Comparison of ENCODE assay signal across 1 cellular context in the genomic region with DNA sequence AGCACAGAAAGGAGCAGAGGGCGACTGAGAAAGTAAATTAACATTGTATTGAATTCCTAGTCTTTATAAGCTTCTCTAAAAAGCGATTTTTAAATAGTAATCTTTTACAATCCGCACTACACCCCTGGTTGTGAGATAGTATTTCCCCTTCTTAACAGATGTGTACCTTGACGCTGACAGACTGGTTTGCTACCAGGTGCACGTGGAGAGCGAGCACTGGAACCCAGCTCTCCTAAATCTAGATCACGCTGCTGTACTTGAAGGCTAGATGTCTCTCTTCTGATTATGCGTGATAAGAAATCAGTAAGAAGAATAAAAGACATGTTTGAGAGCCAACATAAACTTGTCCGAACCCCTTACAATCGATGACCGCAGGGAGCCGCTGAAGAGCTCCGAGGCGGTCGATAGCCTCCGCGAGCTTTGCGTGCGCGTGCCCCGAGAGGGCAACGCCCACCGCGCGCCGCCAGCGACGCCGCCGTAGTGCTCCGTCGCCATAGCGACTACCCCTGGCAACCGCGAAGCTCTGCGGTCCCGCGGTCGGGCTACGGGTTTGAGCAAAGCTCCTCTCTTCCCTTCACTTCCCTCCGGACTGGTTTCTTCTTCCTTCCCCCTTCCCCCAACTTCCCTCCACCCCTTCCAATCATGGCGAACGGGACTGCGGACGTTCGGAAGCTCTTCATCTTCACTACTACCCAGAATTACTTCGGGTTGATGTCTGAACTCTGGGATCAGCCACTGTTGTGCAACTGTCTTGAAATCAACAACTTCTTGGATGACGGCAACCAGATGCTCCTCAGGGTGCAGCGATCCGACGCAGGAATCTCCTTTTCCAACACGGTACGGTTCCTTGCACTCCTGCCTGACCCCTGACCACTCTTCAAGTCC.
TF ChIP-seq lines count a peak whose summit lies in the region.

A gene with protein sequence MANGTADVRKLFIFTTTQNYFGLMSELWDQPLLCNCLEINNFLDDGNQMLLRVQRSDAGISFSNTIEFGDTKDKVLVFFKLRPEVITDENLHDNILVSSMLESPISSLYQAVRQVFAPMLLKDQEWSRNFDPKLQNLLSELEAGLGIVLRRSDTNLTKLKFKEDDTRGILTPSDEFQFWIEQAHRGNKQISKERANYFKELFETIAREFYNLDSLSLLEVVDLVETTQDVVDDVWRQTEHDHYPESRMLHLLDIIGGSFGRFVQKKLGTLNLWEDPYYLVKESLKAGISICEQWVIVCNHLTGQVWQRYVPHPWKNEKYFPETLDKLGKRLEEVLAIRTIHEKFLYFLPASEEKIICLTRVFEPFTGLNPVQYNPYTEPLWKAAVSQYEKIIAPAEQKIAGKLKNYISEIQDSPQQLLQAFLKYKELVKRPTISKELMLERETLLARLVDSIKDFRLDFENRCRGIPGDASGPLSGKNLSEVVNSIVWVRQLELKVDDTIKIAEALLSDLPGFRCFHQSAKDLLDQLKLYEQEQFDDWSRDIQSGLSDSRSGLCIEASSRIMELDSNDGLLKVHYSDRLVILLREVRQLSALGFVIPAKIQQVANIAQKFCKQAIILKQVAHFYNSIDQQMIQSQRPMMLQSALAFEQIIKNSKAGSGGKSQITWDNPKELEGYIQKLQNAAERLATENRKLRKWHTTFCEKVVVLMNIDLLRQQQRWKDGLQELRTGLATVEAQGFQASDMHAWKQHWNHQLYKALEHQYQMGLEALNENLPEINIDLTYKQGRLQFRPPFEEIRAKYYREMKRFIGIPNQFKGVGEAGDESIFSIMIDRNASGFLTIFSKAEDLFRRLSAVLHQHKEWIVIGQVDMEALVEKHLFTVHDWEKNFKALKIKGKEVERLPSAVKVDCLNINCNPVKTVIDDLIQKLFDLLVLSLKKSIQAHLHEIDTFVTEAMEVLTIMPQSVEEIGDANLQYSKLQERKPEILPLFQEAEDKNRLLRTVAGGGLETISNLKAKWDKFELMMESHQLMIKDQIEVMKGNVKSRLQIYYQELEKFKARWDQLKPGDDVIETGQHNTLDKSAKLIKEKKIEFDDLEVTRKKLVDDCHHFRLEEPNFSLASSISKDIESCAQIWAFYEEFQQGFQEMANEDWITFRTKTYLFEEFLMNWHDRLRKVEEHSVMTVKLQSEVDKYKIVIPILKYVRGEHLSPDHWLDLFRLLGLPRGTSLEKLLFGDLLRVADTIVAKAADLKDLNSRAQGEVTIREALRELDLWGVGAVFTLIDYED (N-terminal part only) (plus strand): TSS at position 494 of the 885 bp plus-strand sequence. CDS start 149 bp downstream, at position 643.

TF ChIP-seq in GM12878, 131 proteins besides CTCF, POLR2A, EP300 and RAD21 (continues in another document):
- TF ChIP-seq, protein P1, sequence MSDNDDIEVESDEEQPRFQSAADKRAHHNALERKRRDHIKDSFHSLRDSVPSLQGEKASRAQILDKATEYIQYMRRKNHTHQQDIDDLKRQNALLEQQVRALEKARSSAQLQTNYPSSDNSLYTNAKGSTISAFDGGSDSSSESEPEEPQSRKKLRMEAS (IDR thresholded peaks at IDR 0.05; ENCODE audit: low read depth, low read length): peak; percentile 81
- TF ChIP-seq ZNF384 (IDR thresholded peaks at IDR 0.05; ENCODE audit: borderline replicate concordance, low read depth, low read length) (no peak), TAF1 (IDR thresholded peaks at IDR 0.05; ENCODE audit: borderline replicate concordance, low read depth, low read length) (no peak), CBX5 (IDR thresholded peaks at IDR 0.05; ENCODE audit: low read depth) (peak; percentile 47; the same call in 1 of the 2 replicates), NR2C2 (IDR thresholded peaks at IDR 0.05; ENCODE audit: borderline replicate concordance, control insufficient read depth, insufficient read length, low read depth) (peak; percentile 75), SRF (IDR thresholded peaks at IDR 0.05; ENCODE audit: low read depth in 2 of 2, low read length in 2 of 2) (peak; percentile 88 to 98), BHLHE40 (IDR thresholded peaks at IDR 0.05; ENCODE audit: borderline replicate concordance in 1 of 2, low read depth in 2 of 2, low read length in 1 of 2) (peak; percentile 77 to 85), RUNX3 (IDR thresholded peaks at IDR 0.05; ENCODE audit: low read length) (peak; percentile 91), MYB (IDR thresholded peaks at IDR 0.05; ENCODE audit: borderline replicate concordance, low read depth, low read length) (no peak), NFIC (IDR thresholded peaks at IDR 0.05; ENCODE audit: low read depth, low read length) (no peak), RFX5 (IDR thresholded peaks at IDR 0.05; ENCODE audit: low read depth, low read length) (peak; percentile 84), CREB1 (IDR thresholded peaks at IDR 0.05; ENCODE audit: low read depth) (peak; percentile 34; the same call in 1 of the 2 replicates), BMI1 (IDR thresholded peaks at IDR 0.05; ENCODE audit: borderline replicate concordance) (peak; percentile 98), RAD51 (IDR thresholded peaks at IDR 0.05) (0 out of 2 replicates have a peak, but pooled peaks have one; percentile 25), ZNF207 (IDR thresholded peaks at IDR 0.05; ENCODE audit: borderline replicate concordance) (no peak), SIN3A (IDR thresholded peaks at IDR 0.05; ENCODE audit: low read depth, low read length) (peak; percentile 77; the same call in 1 of the 2 replicates), IKZF2 (IDR thresholded peaks at IDR 0.05) (peak; percentile 36 to 57; a peak in 3 of 4 replicates), TBL1XR1 (IDR thresholded peaks at IDR 0.05; ENCODE audit: low read depth, low read length) (0 out of 2 replicates have a peak, but pooled peaks have one; percentile 48), STAT1 (conservative IDR thresholded peaks at IDR 0.05) (no peak; the same call in 1 of the 2 replicates), ETV6 (conservative IDR thresholded peaks at IDR 0.05 in 1 of 2, IDR thresholded peaks at IDR 0.05 in 1 of 2; ENCODE audit: borderline replicate concordance in 1 of 2, low read depth in 1 of 2) (no peak; a peak in 1 of 4 replicates), KAT2A (conservative IDR thresholded peaks at IDR 0.05; ENCODE audit: control insufficient read depth, low read depth, low read length) (no peak), RB1 (IDR thresholded peaks at IDR 0.05; ENCODE audit: borderline replicate concordance) (no peak)
- TF ChIP-seq, protein P2, sequence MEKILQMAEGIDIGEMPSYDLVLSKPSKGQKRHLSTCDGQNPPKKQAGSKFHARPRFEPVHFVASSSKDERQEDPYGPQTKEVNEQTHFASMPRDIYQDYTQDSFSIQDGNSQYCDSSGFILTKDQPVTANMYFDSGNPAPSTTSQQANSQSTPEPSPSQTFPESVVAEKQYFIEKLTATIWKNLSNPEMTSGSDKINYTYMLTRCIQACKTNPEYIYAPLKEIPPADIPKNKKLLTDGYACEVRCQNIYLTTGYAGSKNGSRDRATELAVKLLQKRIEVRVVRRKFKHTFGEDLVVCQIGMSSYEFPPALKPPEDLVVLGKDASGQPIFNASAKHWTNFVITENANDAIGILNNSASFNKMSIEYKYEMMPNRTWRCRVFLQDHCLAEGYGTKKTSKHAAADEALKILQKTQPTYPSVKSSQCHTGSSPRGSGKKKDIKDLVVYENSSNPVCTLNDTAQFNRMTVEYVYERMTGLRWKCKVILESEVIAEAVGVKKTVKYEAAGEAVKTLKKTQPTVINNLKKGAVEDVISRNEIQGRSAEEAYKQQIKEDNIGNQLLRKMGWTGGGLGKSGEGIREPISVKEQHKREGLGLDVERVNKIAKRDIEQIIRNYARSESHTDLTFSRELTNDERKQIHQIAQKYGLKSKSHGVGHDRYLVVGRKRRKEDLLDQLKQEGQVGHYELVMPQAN (conservative IDR thresholded peaks at IDR 0.05): no peak
- TF ChIP-seq, protein P3, sequence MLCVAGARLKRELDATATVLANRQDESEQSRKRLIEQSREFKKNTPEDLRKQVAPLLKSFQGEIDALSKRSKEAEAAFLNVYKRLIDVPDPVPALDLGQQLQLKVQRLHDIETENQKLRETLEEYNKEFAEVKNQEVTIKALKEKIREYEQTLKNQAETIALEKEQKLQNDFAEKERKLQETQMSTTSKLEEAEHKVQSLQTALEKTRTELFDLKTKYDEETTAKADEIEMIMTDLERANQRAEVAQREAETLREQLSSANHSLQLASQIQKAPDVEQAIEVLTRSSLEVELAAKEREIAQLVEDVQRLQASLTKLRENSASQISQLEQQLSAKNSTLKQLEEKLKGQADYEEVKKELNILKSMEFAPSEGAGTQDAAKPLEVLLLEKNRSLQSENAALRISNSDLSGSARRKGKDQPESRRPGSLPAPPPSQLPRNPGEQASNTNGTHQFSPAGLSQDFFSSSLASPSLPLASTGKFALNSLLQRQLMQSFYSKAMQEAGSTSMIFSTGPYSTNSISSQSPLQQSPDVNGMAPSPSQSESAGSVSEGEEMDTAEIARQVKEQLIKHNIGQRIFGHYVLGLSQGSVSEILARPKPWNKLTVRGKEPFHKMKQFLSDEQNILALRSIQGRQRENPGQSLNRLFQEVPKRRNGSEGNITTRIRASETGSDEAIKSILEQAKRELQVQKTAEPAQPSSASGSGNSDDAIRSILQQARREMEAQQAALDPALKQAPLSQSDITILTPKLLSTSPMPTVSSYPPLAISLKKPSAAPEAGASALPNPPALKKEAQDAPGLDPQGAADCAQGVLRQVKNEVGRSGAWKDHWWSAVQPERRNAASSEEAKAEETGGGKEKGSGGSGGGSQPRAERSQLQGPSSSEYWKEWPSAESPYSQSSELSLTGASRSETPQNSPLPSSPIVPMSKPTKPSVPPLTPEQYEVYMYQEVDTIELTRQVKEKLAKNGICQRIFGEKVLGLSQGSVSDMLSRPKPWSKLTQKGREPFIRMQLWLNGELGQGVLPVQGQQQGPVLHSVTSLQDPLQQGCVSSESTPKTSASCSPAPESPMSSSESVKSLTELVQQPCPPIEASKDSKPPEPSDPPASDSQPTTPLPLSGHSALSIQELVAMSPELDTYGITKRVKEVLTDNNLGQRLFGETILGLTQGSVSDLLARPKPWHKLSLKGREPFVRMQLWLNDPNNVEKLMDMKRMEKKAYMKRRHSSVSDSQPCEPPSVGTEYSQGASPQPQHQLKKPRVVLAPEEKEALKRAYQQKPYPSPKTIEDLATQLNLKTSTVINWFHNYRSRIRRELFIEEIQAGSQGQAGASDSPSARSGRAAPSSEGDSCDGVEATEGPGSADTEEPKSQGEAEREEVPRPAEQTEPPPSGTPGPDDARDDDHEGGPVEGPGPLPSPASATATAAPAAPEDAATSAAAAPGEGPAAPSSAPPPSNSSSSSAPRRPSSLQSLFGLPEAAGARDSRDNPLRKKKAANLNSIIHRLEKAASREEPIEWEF (IDR thresholded peaks at IDR 0.05; ENCODE audit: insufficient replicate concordance, low read depth, low read length): peak; percentile 87
- TF ChIP-seq, protein P4, sequence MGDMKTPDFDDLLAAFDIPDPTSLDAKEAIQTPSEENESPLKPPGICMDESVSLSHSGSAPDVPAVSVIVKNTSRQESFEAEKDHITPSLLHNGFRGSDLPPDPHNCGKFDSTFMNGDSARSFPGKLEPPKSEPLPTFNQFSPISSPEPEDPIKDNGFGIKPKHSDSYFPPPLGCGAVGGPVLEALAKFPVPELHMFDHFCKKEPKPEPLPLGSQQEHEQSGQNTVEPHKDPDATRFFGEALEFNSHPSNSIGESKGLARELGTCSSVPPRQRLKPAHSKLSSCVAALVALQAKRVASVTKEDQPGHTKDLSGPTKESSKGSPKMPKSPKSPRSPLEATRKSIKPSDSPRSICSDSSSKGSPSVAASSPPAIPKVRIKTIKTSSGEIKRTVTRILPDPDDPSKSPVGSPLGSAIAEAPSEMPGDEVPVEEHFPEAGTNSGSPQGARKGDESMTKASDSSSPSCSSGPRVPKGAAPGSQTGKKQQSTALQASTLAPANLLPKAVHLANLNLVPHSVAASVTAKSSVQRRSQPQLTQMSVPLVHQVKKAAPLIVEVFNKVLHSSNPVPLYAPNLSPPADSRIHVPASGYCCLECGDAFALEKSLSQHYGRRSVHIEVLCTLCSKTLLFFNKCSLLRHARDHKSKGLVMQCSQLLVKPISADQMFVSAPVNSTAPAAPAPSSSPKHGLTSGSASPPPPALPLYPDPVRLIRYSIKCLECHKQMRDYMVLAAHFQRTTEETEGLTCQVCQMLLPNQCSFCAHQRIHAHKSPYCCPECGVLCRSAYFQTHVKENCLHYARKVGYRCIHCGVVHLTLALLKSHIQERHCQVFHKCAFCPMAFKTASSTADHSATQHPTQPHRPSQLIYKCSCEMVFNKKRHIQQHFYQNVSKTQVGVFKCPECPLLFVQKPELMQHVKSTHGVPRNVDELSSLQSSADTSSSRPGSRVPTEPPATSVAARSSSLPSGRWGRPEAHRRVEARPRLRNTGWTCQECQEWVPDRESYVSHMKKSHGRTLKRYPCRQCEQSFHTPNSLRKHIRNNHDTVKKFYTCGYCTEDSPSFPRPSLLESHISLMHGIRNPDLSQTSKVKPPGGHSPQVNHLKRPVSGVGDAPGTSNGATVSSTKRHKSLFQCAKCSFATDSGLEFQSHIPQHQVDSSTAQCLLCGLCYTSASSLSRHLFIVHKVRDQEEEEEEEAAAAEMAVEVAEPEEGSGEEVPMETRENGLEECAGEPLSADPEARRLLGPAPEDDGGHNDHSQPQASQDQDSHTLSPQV (IDR thresholded peaks at IDR 0.05): no peak
- TF ChIP-seq, protein P5, sequence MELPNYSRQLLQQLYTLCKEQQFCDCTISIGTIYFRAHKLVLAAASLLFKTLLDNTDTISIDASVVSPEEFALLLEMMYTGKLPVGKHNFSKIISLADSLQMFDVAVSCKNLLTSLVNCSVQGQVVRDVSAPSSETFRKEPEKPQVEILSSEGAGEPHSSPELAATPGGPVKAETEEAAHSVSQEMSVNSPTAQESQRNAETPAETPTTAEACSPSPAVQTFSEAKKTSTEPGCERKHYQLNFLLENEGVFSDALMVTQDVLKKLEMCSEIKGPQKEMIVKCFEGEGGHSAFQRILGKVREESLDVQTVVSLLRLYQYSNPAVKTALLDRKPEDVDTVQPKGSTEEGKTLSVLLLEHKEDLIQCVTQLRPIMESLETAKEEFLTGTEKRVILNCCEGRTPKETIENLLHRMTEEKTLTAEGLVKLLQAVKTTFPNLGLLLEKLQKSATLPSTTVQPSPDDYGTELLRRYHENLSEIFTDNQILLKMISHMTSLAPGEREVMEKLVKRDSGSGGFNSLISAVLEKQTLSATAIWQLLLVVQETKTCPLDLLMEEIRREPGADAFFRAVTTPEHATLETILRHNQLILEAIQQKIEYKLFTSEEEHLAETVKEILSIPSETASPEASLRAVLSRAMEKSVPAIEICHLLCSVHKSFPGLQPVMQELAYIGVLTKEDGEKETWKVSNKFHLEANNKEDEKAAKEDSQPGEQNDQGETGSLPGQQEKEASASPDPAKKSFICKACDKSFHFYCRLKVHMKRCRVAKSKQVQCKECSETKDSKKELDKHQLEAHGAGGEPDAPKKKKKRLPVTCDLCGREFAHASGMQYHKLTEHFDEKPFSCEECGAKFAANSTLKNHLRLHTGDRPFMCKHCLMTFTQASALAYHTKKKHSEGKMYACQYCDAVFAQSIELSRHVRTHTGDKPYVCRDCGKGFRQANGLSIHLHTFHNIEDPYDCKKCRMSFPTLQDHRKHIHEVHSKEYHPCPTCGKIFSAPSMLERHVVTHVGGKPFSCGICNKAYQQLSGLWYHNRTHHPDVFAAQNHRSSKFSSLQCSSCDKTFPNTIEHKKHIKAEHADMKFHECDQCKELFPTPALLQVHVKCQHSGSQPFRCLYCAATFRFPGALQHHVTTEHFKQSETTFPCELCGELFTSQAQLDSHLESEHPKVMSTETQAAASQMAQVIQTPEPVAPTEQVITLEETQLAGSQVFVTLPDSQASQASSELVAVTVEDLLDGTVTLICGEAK (IDR thresholded peaks at IDR 0.05; ENCODE audit: borderline replicate concordance): peak; percentile 48; the same call in 1 of the 2 replicates
